In genomic region chr6:38169826-38170526, GRCh38 we compare ENCODE assay signal across 11 cellular contexts.
DNase-seq lines count a peak whose midpoint lies in the region; ATAC-seq and TF ChIP-seq lines count a peak whose summit lies in the region.
"Had no signal": no experiment of that assay in that cellular context is flagged by ENCODE, and none has a peak within 500 bp of the region (broad histone marks: within the 10 kb centered on the region; RNA-seq: fewer than 3 reads in every experiment).

No MANE protein-coding gene starts in this region.

- TF ChIP-seq POLR2A in prostate gland (IDR thresholded peaks at IDR 0.05), result no peak

- intact Hi-C loops in colonic mucosa (cut with DNase I) (no loop called here), prostate gland (cut with DNase I) (no loop called here)

- H3K27ac ChIP-seq in colonic mucosa (no peak overlapping the region), prostate gland (no peak overlapping the region)

- no peak overlapping the region for H3K4me3 ChIP-seq in colonic mucosa
- no peak overlapping the region for H3K4me3 ChIP-seq in prostate gland
- H3K4me3 ChIP-seq: HAP-1 had no signal

- no peak for ATAC-seq in GM19351 (IDR thresholded peaks at IDR 0.05; ENCODE audit: unreplicated experiment)
- no peak for ATAC-seq in HG03135 (IDR thresholded peaks at IDR 0.05; ENCODE audit: unreplicated experiment)

- H3K36me3 ChIP-seq in colonic mucosa, result no peaks in the 10 kb centered on the region
- H3K36me3 ChIP-seq in prostate gland, result no peaks in the 10 kb centered on the region
- H3K36me3 ChIP-seq: HAP-1 had no signal

- H3K9me3 ChIP-seq in colonic mucosa (no peaks in the 10 kb centered on the region), prostate gland (no peaks in the 10 kb centered on the region)
- H3K9me3 ChIP-seq: HAP-1 had no signal

- TF ChIP-seq CTCF in colonic mucosa (IDR thresholded peaks at IDR 0.05) (no peak), prostate gland (IDR thresholded peaks at IDR 0.05) (no peak)

- H3K4me1 ChIP-seq in colonic mucosa (peaks cover 9% of the 10 kb centered on the region), prostate gland (replicated peaks) (no peaks in the 10 kb centered on the region)
- H3K4me1 ChIP-seq: HAP-1 had no signal

- peak overlapping the region in 1 of 2 donors; percentile 9 for H3K9ac ChIP-seq in colonic mucosa (ENCODE audit: low read depth in 2 of 2, low read length in 2 of 2)

- no peaks in the 10 kb centered on the region for H3K27me3 ChIP-seq in colonic mucosa
- no peaks in the 10 kb centered on the region for H3K27me3 ChIP-seq in prostate gland (replicated peaks; ENCODE audit: insufficient read depth)

- DNase-seq in NCI-H1105 (lab: John Stamatoyannopoulos, UW) (peak; percentile 73), NCI-H2196 (lab: John Stamatoyannopoulos, UW; ENCODE audit: unreplicated experiment) (peak; percentile 43), colonic mucosa (peak; percentile 72), prostate gland (ENCODE audit: low spot score) (peak; percentile 36)
- DNase-seq in activated effector memory CD4-positive, alpha-beta T cell treated with Interleukin-2 at 50 U/mL for 16 hours, result no peak
- DNase-seq: amniotic stem cell, foreskin melanocyte, SW 1271 had no signal

- 57% methylated on average over 22 of the region's 22 CpGs for WGBS in prostate gland
